In genomic region chr6:35048631-35049083, GRCh38 we compare ENCODE assay signal across 8 cellular contexts.
DNase-seq lines count a peak whose midpoint lies in the region; ATAC-seq and TF ChIP-seq lines count a peak whose summit lies in the region.

No MANE protein-coding gene starts in this region.

- H3K18ac ChIP-seq in mesenchymal stem cell (ENCODE audit: low read depth in 1 of 2, low read length in 2 of 2) = peak overlapping the region; percentile 92 to 97

- H3K4me3 ChIP-seq in DND-41 (ENCODE audit: low read depth in 1 of 2, low read length in 2 of 2) (no peak overlapping the region), mesenchymal stem cell (ENCODE audit: insufficient read depth in 1 of 2, low read depth in 1 of 2, low read length in 2 of 2) (no peak overlapping the region), upper lobe of left lung (peak overlapping the region in 2 of 4 donors; percentile 5 to 13)

- H3K4me2 ChIP-seq in DND-41 (ENCODE audit: insufficient read depth, low read length) = no peak overlapping the region
- H3K4me2 ChIP-seq in mesenchymal stem cell (ENCODE audit: low read length, poor library complexity, severe bottlenecking) = no peak overlapping the region

- peak overlapping the region; percentile 97 for H4K91ac ChIP-seq in mesenchymal stem cell (ENCODE audit: low read length)

- no peaks in the 10 kb centered on the region for H3K79me2 ChIP-seq in DND-41 (ENCODE audit: insufficient read depth, low read length)

- H3K9ac ChIP-seq in DND-41 (ENCODE audit: low read depth, low read length) = peak overlapping the region; percentile 33; the same call in 1 of the 2 replicates
- H3K9ac ChIP-seq in mesenchymal stem cell (ENCODE audit: low read length) = no peak overlapping the region

- peak overlapping the region; percentile 88 for H2AK5ac ChIP-seq in mesenchymal stem cell (ENCODE audit: low read length, severe bottlenecking)

- H2BK120ac ChIP-seq in mesenchymal stem cell (ENCODE audit: low read depth, low read length) = peak overlapping the region; percentile 44

- TF ChIP-seq POLR2A in upper lobe of left lung (IDR thresholded peaks at IDR 0.05) = peak in 1 of 4 donors; percentile 76

- H4K20me1 ChIP-seq in DND-41 (ENCODE audit: insufficient read depth, low read length) = peaks cover 6% of the 10 kb centered on the region; the same call in 1 of the 2 replicates

- H3K36me3 ChIP-seq in DND-41 (ENCODE audit: insufficient read depth, low read length) (peaks cover 3% of the 10 kb centered on the region; the same call in 1 of the 2 replicates), mesenchymal stem cell (ENCODE audit: control insufficient read depth in 1 of 2, insufficient read depth in 2 of 2, low read depth in 1 of 2, low read length in 2 of 2) (peaks cover 0 to 10% of the 10 kb centered on the region in 2 experiments), upper lobe of left lung (peaks cover 0 to 13% (median 1%) of the 10 kb centered on the region in 4 donors)

- no peak overlapping the region for H2AFZ ChIP-seq in DND-41 (ENCODE audit: low read depth, low read length)
- H2AFZ ChIP-seq in mesenchymal stem cell (ENCODE audit: low read depth, low read length) = no peak overlapping the region

- peak overlapping the region; percentile 78 for H4K8ac ChIP-seq in mesenchymal stem cell (ENCODE audit: low read length)

- H3K4me1 ChIP-seq in DND-41 (ENCODE audit: insufficient read depth, low read length) (peaks cover 77% of the 10 kb centered on the region), mesenchymal stem cell (ENCODE audit: control insufficient read depth, insufficient read depth, low read depth, low read length) (peaks cover 41% of the 10 kb centered on the region), upper lobe of left lung (peaks cover 75 to 92% (median 81%) of the 10 kb centered on the region in 4 donors)

- ATAC-seq in DND-41 (ENCODE audit: insufficient read depth, low read depth) (peak; percentile 72), upper lobe of left lung (ENCODE audit: low FRiP score in 2 of 2) (peak; percentile 34 to 42), HG03469 (IDR thresholded peaks at IDR 0.05; ENCODE audit: unreplicated experiment) (no peak), GM21723 (IDR thresholded peaks at IDR 0.05; ENCODE audit: unreplicated experiment) (no peak)

- H3K79me1 ChIP-seq in mesenchymal stem cell (replicated peaks; ENCODE audit: low read length, poor library complexity, severe bottlenecking) = peaks cover 19% of the 10 kb centered on the region

- H3K4ac ChIP-seq in mesenchymal stem cell (ENCODE audit: low read depth in 1 of 2, low read length in 2 of 2) = peak overlapping the region; percentile 92 to 98

- no peak for TF ChIP-seq EP300 in upper lobe of left lung (IDR thresholded peaks at IDR 0.05)

- peak overlapping the region in 1 of 2 experiments; percentile 78 for H3K14ac ChIP-seq in mesenchymal stem cell (ENCODE audit: low read length in 2 of 2)

- H3K27ac ChIP-seq in DND-41 (ENCODE audit: low read length) = peak overlapping the region; percentile 78; the same call in 1 of the 2 replicates
- peak overlapping the region; percentile 98 for H3K27ac ChIP-seq in caudate nucleus (ENCODE audit: low read depth, low read length)
- H3K27ac ChIP-seq in mesenchymal stem cell (ENCODE audit: low read length, poor library complexity, severe bottlenecking) = peak overlapping the region; percentile 22
- H3K27ac ChIP-seq in upper lobe of left lung = peak overlapping the region; percentile 79 to 86 (median 84)

- no peak overlapping the region for H2BK5ac ChIP-seq in mesenchymal stem cell (ENCODE audit: low read depth, low read length, poor library complexity, severe bottlenecking)

- H3K23ac ChIP-seq in mesenchymal stem cell (ENCODE audit: low read length in 2 of 2) = no peak overlapping the region

- 18% methylated on average over 11 of the region's 11 CpGs for WGBS in mesenchymal stem cell
- 46 to 49% methylated on average over 11 of the region's 11 CpGs for WGBS in upper lobe of left lung, 2 donors

- no peaks in the 10 kb centered on the region for H3K9me3 ChIP-seq in DND-41 (ENCODE audit: insufficient read depth, low read length, severe bottlenecking)
- no peaks in the 10 kb centered on the region for H3K9me3 ChIP-seq in mesenchymal stem cell (ENCODE audit: control insufficient read depth, low read length)
- no peaks in the 10 kb centered on the region for H3K9me3 ChIP-seq in upper lobe of left lung

- H3K27me3 ChIP-seq in DND-41 (ENCODE audit: insufficient read depth, low read length, poor library complexity) (no peaks in the 10 kb centered on the region), mesenchymal stem cell (ENCODE audit: control insufficient read depth in 1 of 2, insufficient read depth in 1 of 2, low read length in 2 of 2) (no peaks in the 10 kb centered on the region), upper lobe of left lung (no peaks in the 10 kb centered on the region)

- TF ChIP-seq CTCF in DND-41 (IDR thresholded peaks at IDR 0.05; ENCODE audit: borderline replicate concordance, extremely low read depth, low read length, poor library complexity, severe bottlenecking) (peak; percentile 51), upper lobe of left lung (IDR thresholded peaks at IDR 0.05) (peak in 1 of 6 experiments; percentile 12)

- peak overlapping the region; percentile 91 for H2BK15ac ChIP-seq in mesenchymal stem cell (ENCODE audit: low read depth, poor library complexity, severe bottlenecking)

- DNase-seq in DND-41 (peak; percentile 63), NCI-H524 (lab: John Stamatoyannopoulos, UW) (peak; percentile 91 to 95), caudate nucleus (lab: John Stamatoyannopoulos, UW) (peak in 54 of 61 donors; percentile 33 to 83 (median 68)), mesenchymal stem cell (peak; percentile 98), upper lobe of left lung (peak in 1 of 2 donors; percentile 50)
- no peak for DNase-seq in effector CD8-positive, alpha-beta T cell (lab: John Stamatoyannopoulos, UW)

- H2BK12ac ChIP-seq in mesenchymal stem cell (ENCODE audit: low read length in 2 of 2) = peak overlapping the region; percentile 81 to 100

Comparison
In these comparisons a context has a peak if more than half of its experiments do, and no peak if none do; other contexts are left out.
1. ATAC-seq: peak in DND-41 (single experiment) and upper lobe of left lung (2 of 2); none in HG03469 (single experiment) and GM21723 (single experiment).
2. H3K27ac ChIP-seq: peak in every context shown above with its lines; median percentile 98 in caudate nucleus; 84 in upper lobe of left lung; 78 in DND-41; 22 in mesenchymal stem cell.